In genomic region chr11:28461846-28462245, GRCh38 we compare ENCODE assay signal across 17 cellular contexts.
"Had no signal": no experiment of that assay in that cellular context is flagged by ENCODE, and none has a peak within 500 bp of the region (broad histone marks: within the 10 kb centered on the region; RNA-seq: fewer than 3 reads in every experiment).

No MANE protein-coding gene starts in this region.

- H3K4me1 ChIP-seq: heart left ventricle, transverse colon had no signal

- H3K36me3 ChIP-seq: heart left ventricle, transverse colon had no signal

- H3K4me3 ChIP-seq: heart left ventricle, transverse colon had no signal

- H3K9me3 ChIP-seq: heart left ventricle, transverse colon had no signal

- ATAC-seq: activated CD8-positive, alpha-beta memory T cell treated with anti-CD3 and anti-CD28 coated beads, Interleukin-2, amount 10 ng/mL, durations not matched to agents 7 days and 5 days; activated T-cell treated with anti-CD3 and anti-CD28 coated beads, Interleukin-2, amount 50 U/mL, for 4 hours; heart left ventricle; naive thymus-derived CD4-positive, alpha-beta T cell; stimulated activated effector memory CD8-positive, alpha-beta T cell treated with anti-CD3 and anti-CD28 coated beads, Interleukin-12 subunit alpha, Interleukin-12 subunit beta, amount 100 ng/mL, for 72 hours had no signal

- H3K27ac ChIP-seq: epithelial cell of prostate, heart left ventricle, transverse colon had no signal

- DNase-seq: activated CD4-positive, alpha-beta T cell treated with anti-CD3 and anti-CD28 coated beads for 1 hour; activated CD4-positive, alpha-beta T cell treated with anti-CD3 and anti-CD28 coated beads, Interleukin-2, amount 50 U/mL, for 48 hours; activated CD8-positive, alpha-beta memory T cell treated with anti-CD3 and anti-CD28 coated beads, Interleukin-2, amount 10 ng/mL, durations not matched to agents 7 days and 5 days; activated gamma-delta T cell; activated T-cell treated with anti-CD3 and anti-CD28 coated beads, Interleukin-2, amount 50 U/mL, for 4 hours; anterior cingulate cortex; cortex of kidney; effector CD8-positive, alpha-beta T cell; foreskin melanocyte; heart left ventricle; mammary epithelial cell; naive thymus-derived CD4-positive, alpha-beta T cell; retina; T1000; transverse colon had no signal

- H3K27me3 ChIP-seq: heart left ventricle, transverse colon had no signal
